Comparison of ENCODE assay signal across 25 cellular contexts in genomic region chr4:85246055-85246454, GRCh38.
"Had no signal": no experiment of that assay in that cellular context is flagged by ENCODE, and none has a peak within 500 bp of the region (broad histone marks: within the 10 kb centered on the region; RNA-seq: fewer than 3 reads in every experiment).

No MANE protein-coding gene starts in this region.

- H3K9me3 ChIP-seq: ovary, right atrium auricular region, right lobe of liver, sigmoid colon, suprapubic skin, testis, tibial artery, transverse colon, vagina had no signal

- FAIRE-seq: small intestine had no signal

- H3K79me2 ChIP-seq: parathyroid adenoma had no signal

- H3K27ac ChIP-seq: neural progenitor cell, ovary, parathyroid adenoma, right atrium auricular region, right lobe of liver, sigmoid colon, suprapubic skin, testis, tibial artery, transverse colon, vagina had no signal

- H3K4me1 ChIP-seq: parathyroid adenoma, right atrium auricular region, right lobe of liver, sigmoid colon, suprapubic skin, testis, tibial artery, transverse colon, vagina had no signal

- ATAC-seq: naive thymus-derived CD4-positive, alpha-beta T cell; natural killer cell; stimulated activated effector memory CD8-positive, alpha-beta T cell treated with anti-CD3 and anti-CD28 coated beads, Interleukin-12 subunit alpha, Interleukin-12 subunit beta, amount 100 ng/mL, for 72 hours; stimulated activated naive B cell treated with anti-CD40 and anti-IgM and Interleukin-4, amounts not matched to agents 10 μg/mL and 1 μg/mL and 100 μg/mL, for 72 hours; stimulated activated naive CD8-positive, alpha-beta T cell treated with anti-CD3 and anti-CD28 coated beads, Interleukin-15, amount 100 ng/mL, for 72 hours; stimulated activated naive CD8-positive, alpha-beta T cell treated with anti-CD3 and anti-CD28 coated beads, Interleukin-15, Interleukin-2, amounts not matched to agents 100 U/mL and 50 U/mL, for 24 hours had no signal

- H3K27me3 ChIP-seq: neural progenitor cell, ovary, right atrium auricular region, right lobe of liver, sigmoid colon, suprapubic skin, testis, tibial artery, transverse colon, vagina had no signal

- H3K36me3 ChIP-seq: neural progenitor cell, ovary, right atrium auricular region, right lobe of liver, sigmoid colon, suprapubic skin, tibial artery, transverse colon, vagina had no signal

- H3K4me3 ChIP-seq: neural progenitor cell, ovary, right atrium auricular region, right lobe of liver, sigmoid colon, suprapubic skin, tibial artery, transverse colon, vagina had no signal

- H3K9ac ChIP-seq: neural progenitor cell, parathyroid adenoma had no signal

- H2AFZ ChIP-seq: neural progenitor cell, parathyroid adenoma had no signal

- H3K4me2 ChIP-seq: neural progenitor cell had no signal

- DNase-seq: naive thymus-derived CD4-positive, alpha-beta T cell; natural killer cell; occipital lobe; ovary; retina; right lobe of liver; sigmoid colon; small intestine; stimulated activated CD4-positive, alpha-beta T cell treated with anti-CD3 and anti-CD28 coated beads, Interleukin-15, amount 100 ng/mL, for 24 hours; stimulated activated CD4-positive, alpha-beta T cell treated with anti-CD3 and anti-CD28 coated beads, Interleukin-2, amount 100 ng/mL, for 24 hours; stimulated activated CD4-positive, alpha-beta T cell treated with anti-CD3 and anti-CD28 coated beads, Interleukin-2, amount 100 ng/mL, for 48 hours; stimulated activated CD4-positive, alpha-beta T cell treated with anti-CD3 and anti-CD28 coated beads, Interleukin-4, amount 100 ng/mL, for 24 hours; stimulated activated naive B cell treated with anti-CD40 and anti-IgM and Interleukin-4, amounts not matched to agents 10 μg/mL and 1 μg/mL and 100 μg/mL, for 72 hours; stimulated activated naive CD8-positive, alpha-beta T cell treated with anti-CD3 and anti-CD28 coated beads, Interleukin-15, amount 100 ng/mL, for 72 hours; stimulated activated naive CD8-positive, alpha-beta T cell treated with anti-CD3 and anti-CD28 coated beads, Interleukin-15, Interleukin-2, amounts not matched to agents 100 U/mL and 50 U/mL, for 24 hours; substantia nigra; testis; tibial artery; transverse colon had no signal
